In the genomic region with DNA sequence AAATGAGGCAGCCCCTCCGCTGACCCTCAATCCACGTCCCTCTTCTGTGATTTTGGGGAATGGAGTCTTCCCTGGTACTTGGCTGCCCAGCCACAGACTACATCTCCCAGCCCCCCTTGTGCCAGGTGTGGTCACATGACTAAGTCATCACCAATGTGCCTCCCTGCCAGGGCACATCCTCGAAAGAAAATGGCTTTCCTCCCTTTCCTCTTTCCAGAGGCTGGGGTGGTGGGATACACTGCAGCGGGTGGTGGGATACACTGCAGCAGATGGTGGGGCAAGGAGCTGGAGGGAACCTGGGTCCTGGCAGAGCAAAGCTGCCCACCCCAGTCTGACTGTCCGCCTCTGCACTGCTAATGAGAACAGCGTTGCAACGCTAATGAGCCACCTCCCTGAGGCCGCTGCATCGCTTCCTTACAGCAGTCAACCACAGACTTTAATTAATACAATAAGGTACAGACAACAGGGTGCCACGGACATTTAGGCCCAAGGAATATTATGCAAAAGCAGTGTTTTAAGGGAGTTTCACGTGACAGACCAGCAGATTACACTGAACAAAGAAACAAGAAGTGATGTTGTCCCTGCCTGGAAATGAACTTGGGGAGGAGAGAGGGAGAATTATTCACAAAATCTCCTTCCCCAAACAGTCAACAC, we compare ENCODE assay signal across 17 cellular contexts.
DNase-seq lines count a peak whose midpoint lies in the region; ATAC-seq and TF ChIP-seq lines count a peak whose summit lies in the region.
"Had no signal": no experiment of that assay in that cellular context is flagged by ENCODE, and none has a peak within 500 bp of the region (broad histone marks: within the 10 kb centered on the region; RNA-seq: fewer than 3 reads in every experiment).

No MANE protein-coding gene starts in this region.

- no peak overlapping the region for H4K8ac ChIP-seq in IMR-90 (ENCODE audit: low read depth in 2 of 2, low read length in 2 of 2)

- in situ Hi-C loops in IMR-90 (cut with MboI; ENCODE audit: low sequenced_read_pairs), result no loop called here

- H3K27ac ChIP-seq in BLaER1 treated with 17β-estradiol and CSF1 and Interleukin-3, amounts not matched to agents 10 nM and 100 nM, result peak overlapping the region in 8 of 11 experiments; percentile 5 to 70 (median 50); a peak in 14 of 22 replicates
- H3K27ac ChIP-seq in IMR-90 (ENCODE audit: insufficient read depth, low read length) (no peak overlapping the region), coronary artery (peak overlapping the region; percentile 81 to 83), osteoblast (ENCODE audit: low read depth, low read length) (no peak overlapping the region), thyroid gland (no peak overlapping the region)
- H3K27ac ChIP-seq: epithelial cell of prostate had no signal

- POLR2A ChIA-PET in IMR-90 (lab: Charles Lee; ENCODE audit: unreplicated experiment), result no interaction called here

- H4K5ac ChIP-seq in IMR-90 (ENCODE audit: low read depth, low read length), result no peak overlapping the region

- TF ChIP-seq POLR2A in IMR-90 (IDR thresholded peaks at IDR 0.05; ENCODE audit: low read depth, low read length) (no peak), thyroid gland (IDR thresholded peaks at IDR 0.05) (no peak)

- H3K9me1 ChIP-seq in IMR-90 (ENCODE audit: insufficient read depth, low read length), result peaks cover 8% of the 10 kb centered on the region; the same call in 1 of the 2 replicates

- peak overlapping the region; percentile 71 to 89 (median 82) for H3K4me2 ChIP-seq in BLaER1 treated with 17β-estradiol and CSF1 and Interleukin-3, amounts not matched to agents 10 nM and 100 nM
- no peak overlapping the region for H3K4me2 ChIP-seq in IMR-90 (ENCODE audit: low read depth, low read length)
- H3K4me2 ChIP-seq in osteoblast (ENCODE audit: insufficient read depth, low read length), result no peak overlapping the region

- H2AK5ac ChIP-seq in IMR-90 (ENCODE audit: low read depth, low read length), result no peak overlapping the region

- no peak overlapping the region for H2BK5ac ChIP-seq in IMR-90 (ENCODE audit: low read depth, low read length, poor library complexity, severe bottlenecking)

- intact Hi-C loops in IMR-90 (cut with micrococcal nuclease), result no loop called here
- intact Hi-C loops in thyroid gland (cut with DNase I), result no loop called here

- no peak overlapping the region for H3K18ac ChIP-seq in IMR-90 (ENCODE audit: low read depth, low read length)

- no peak for ATAC-seq in IMR-90 (ENCODE audit: low read depth)
- ATAC-seq in GM21390 (IDR thresholded peaks at IDR 0.05; ENCODE audit: unreplicated experiment), result no peak

- H4K20me1 ChIP-seq in BLaER1 treated with 17β-estradiol and CSF1 and Interleukin-3, amounts not matched to agents 10 nM and 100 nM, result peaks cover 0 to 100% (median 0%) of the 10 kb centered on the region in 11 experiments; a peak in 8 of 22 replicates
- H4K20me1 ChIP-seq in IMR-90 (ENCODE audit: insufficient read depth, low read length) (no peaks in the 10 kb centered on the region), osteoblast (ENCODE audit: insufficient read depth, low read length) (no peaks in the 10 kb centered on the region)

- H3K4me3 ChIP-seq in BLaER1 treated with 17β-estradiol and CSF1 and Interleukin-3, amounts not matched to agents 10 nM and 100 nM, result no peak overlapping the region
- H3K4me3 ChIP-seq in IMR-90 (ENCODE audit: insufficient read depth, low read depth, low read length), result no peak overlapping the region
- no peak overlapping the region for H3K4me3 ChIP-seq in coronary artery
- no peak overlapping the region for H3K4me3 ChIP-seq in osteoblast (ENCODE audit: insufficient read depth, low read length)
- no peak overlapping the region for H3K4me3 ChIP-seq in thyroid gland (replicated peaks in 1 of 3)
- H3K4me3 ChIP-seq: HAP-1, lung had no signal

- no CpG with 5 or more reads among the region's 11 CpGs for WGBS in IMR-90 (ENCODE audit: extremely low coverage in 2 of 2, insufficient read length in 1 of 2), 2 experiments
- 84 to 91% methylated on average over 10 to 11 of the region's 11 CpGs for WGBS in thyroid gland, 2 donors

- peaks cover 0 to 99% (median 44%) of the 10 kb centered on the region in 11 experiments; a peak in 18 of 22 replicates for H3K36me3 ChIP-seq in BLaER1 treated with 17β-estradiol and CSF1 and Interleukin-3, amounts not matched to agents 10 nM and 100 nM
- no peaks in the 10 kb centered on the region for H3K36me3 ChIP-seq in IMR-90 (ENCODE audit: control insufficient read depth, insufficient read depth, low read length)
- H3K36me3 ChIP-seq in osteoblast (ENCODE audit: insufficient read depth, low read length), result no peaks in the 10 kb centered on the region
- no peaks in the 10 kb centered on the region for H3K36me3 ChIP-seq in thyroid gland
- H3K36me3 ChIP-seq: HAP-1 had no signal

- H3K56ac ChIP-seq in IMR-90 (ENCODE audit: extremely low read depth, insufficient read depth, low read length), result no peak overlapping the region

- no peak overlapping the region for H2AK9ac ChIP-seq in IMR-90 (replicated peaks; ENCODE audit: low read depth, low read length, poor library complexity)

- H3K4me1 ChIP-seq in BLaER1 treated with 17β-estradiol and CSF1 and Interleukin-3, amounts not matched to agents 10 nM and 100 nM, result peaks cover 54 to 67% (median 59%) of the 10 kb centered on the region in 10 experiments
- H3K4me1 ChIP-seq in IMR-90 (ENCODE audit: control insufficient read depth, insufficient read depth, low read length) (no peaks in the 10 kb centered on the region; the same call in 1 of the 2 replicates), osteoblast (ENCODE audit: insufficient read depth, low read length) (peaks cover 3% of the 10 kb centered on the region), thyroid gland (peaks cover 23 to 34% of the 10 kb centered on the region in 2 donors)
- H3K4me1 ChIP-seq: HAP-1 had no signal

- no peaks in the 10 kb centered on the region for H3K9me3 ChIP-seq in BLaER1 treated with 17β-estradiol and CSF1 and Interleukin-3, amounts not matched to agents 10 nM and 100 nM (replicated peaks in 1 of 11)
- H3K9me3 ChIP-seq in IMR-90 (ENCODE audit: control insufficient read depth, insufficient read depth, low read length), result no peaks in the 10 kb centered on the region
- H3K9me3 ChIP-seq in osteoblast (ENCODE audit: low read depth, low read length), result no peaks in the 10 kb centered on the region
- H3K9me3 ChIP-seq in thyroid gland, result no peaks in the 10 kb centered on the region
- H3K9me3 ChIP-seq: HAP-1 had no signal

- H2AFZ ChIP-seq in IMR-90 (replicated peaks; ENCODE audit: low read length, poor library complexity) (peak overlapping the region; percentile 49), osteoblast (ENCODE audit: low read length) (no peak overlapping the region)

- H2BK20ac ChIP-seq in IMR-90 (ENCODE audit: low read depth, low read length), result no peak overlapping the region

- no peaks in the 10 kb centered on the region for H3K79me1 ChIP-seq in IMR-90 (ENCODE audit: low read depth in 1 of 2, low read length in 2 of 2)

- dilution Hi-C loops in IMR-90 (cut with HindIII; ENCODE audit: low sequenced_read_pairs, unreplicated experiment), result no loop called here

- no peak overlapping the region for H3K14ac ChIP-seq in IMR-90 (replicated peaks; ENCODE audit: low read depth, low read length)

- H2BK120ac ChIP-seq in IMR-90 (ENCODE audit: low read depth, low read length), result no peak overlapping the region

- DNase-seq in IMR-90 (no peak), coronary artery (ENCODE audit: low spot score) (no peak), osteoblast (ENCODE audit: insufficient read length, low spot score, missing footprints) (peak; percentile 39), NK-92 (lab: John Stamatoyannopoulos, UW; ENCODE audit: unreplicated experiment) (no peak), cortex of kidney (lab: John Stamatoyannopoulos, UW) (no peak), thyroid gland (no peak)
- DNase-seq: activated CD4-positive, CD25-positive, alpha-beta regulatory T cell; Calu3; GDM1; naive B cell; NCI-H2081 treated with DMSO at 0.1 percent for 48 hours; NK-92 treated with Interleukin-12 subunit alpha and Interleukin-12 subunit beta, amount 100 ng/mL, for 24 hours had no signal

- no TSS peak for BruUV-seq in IMR-90 (replicated peaks; lab: Mats Ljungman, UMichigan)

- no peaks in the 10 kb centered on the region for H3K79me2 ChIP-seq in osteoblast (ENCODE audit: insufficient read depth, low read length)

- no peak for TF ChIP-seq RAD21 in IMR-90 (IDR thresholded peaks at IDR 0.05; ENCODE audit: low read length)

- CTCF ChIA-PET in IMR-90 (lab: Yijun Ruan, JAX), result no interaction called here

- H2BK15ac ChIP-seq in IMR-90 (ENCODE audit: low read depth, low read length), result no peak overlapping the region

- TF ChIP-seq CTCF in IMR-90 (conservative IDR thresholded peaks at IDR 0.05; ENCODE audit: low read depth, low read length) (no peak), coronary artery (IDR thresholded peaks at IDR 0.05) (no peak), osteoblast (IDR thresholded peaks at IDR 0.05; ENCODE audit: extremely low read depth, low read depth, low read length) (no peak), thyroid gland (IDR thresholded peaks at IDR 0.05) (no peak)

- no peak overlapping the region for H3K23ac ChIP-seq in IMR-90 (ENCODE audit: low read depth, low read length)

- no peak overlapping the region for H3K4ac ChIP-seq in IMR-90 (ENCODE audit: low read depth, low read length)

- H3K27me3 ChIP-seq in BLaER1 treated with 17β-estradiol and CSF1 and Interleukin-3, amounts not matched to agents 10 nM and 100 nM, result no peaks in the 10 kb centered on the region
- H3K27me3 ChIP-seq in IMR-90 (ENCODE audit: control insufficient read depth, insufficient read depth, low read length) (no peaks in the 10 kb centered on the region; the same call in 1 of the 2 replicates), osteoblast (ENCODE audit: insufficient read depth, low read length) (no peaks in the 10 kb centered on the region), thyroid gland (no peaks in the 10 kb centered on the region)

- peak overlapping the region in 5 of 11 experiments; percentile 4 to 55 (median 38); a peak in 4 of 22 replicates for H3K9ac ChIP-seq in BLaER1 treated with 17β-estradiol and CSF1 and Interleukin-3, amounts not matched to agents 10 nM and 100 nM
- no peak overlapping the region for H3K9ac ChIP-seq in IMR-90 (ENCODE audit: low read depth, low read length)

- H4K91ac ChIP-seq in IMR-90 (ENCODE audit: insufficient read depth, low read depth, low read length), result no peak overlapping the region

TF ChIP-seq in IMR-90, 13 proteins besides CTCF, POLR2A, EP300 and RAD21 (continues in another document):
- TF ChIP-seq CHD1 (IDR thresholded peaks at IDR 0.05; ENCODE audit: low read depth, low read length), result no peak
- TF ChIP-seq BHLHE40 (IDR thresholded peaks at IDR 0.05; ENCODE audit: low read depth, low read length), result no peak
- no peak for TF ChIP-seq SMC3 (IDR thresholded peaks at IDR 0.05; ENCODE audit: low read depth, low read length)
- no peak for TF ChIP-seq MXI1 (IDR thresholded peaks at IDR 0.05; ENCODE audit: borderline replicate concordance, low read depth, low read length)

Comparison
In these comparisons a context has a peak if more than half of its experiments do, and no peak if none do; other contexts are left out.
1. H3K27ac ChIP-seq: peak in BLaER1 treated with 17β-estradiol and CSF1 and Interleukin-3, amounts not matched to agents 10 nM and 100 nM (8 of 11) and coronary artery (2 of 2); none in IMR-90 (single experiment), osteoblast (single experiment) and thyroid gland (0 of 3).
2. H3K4me2 ChIP-seq: peak in BLaER1 treated with 17β-estradiol and CSF1 and Interleukin-3, amounts not matched to agents 10 nM and 100 nM (11 of 11); none in IMR-90 (single experiment) and osteoblast (single experiment).